In the genomic region with DNA sequence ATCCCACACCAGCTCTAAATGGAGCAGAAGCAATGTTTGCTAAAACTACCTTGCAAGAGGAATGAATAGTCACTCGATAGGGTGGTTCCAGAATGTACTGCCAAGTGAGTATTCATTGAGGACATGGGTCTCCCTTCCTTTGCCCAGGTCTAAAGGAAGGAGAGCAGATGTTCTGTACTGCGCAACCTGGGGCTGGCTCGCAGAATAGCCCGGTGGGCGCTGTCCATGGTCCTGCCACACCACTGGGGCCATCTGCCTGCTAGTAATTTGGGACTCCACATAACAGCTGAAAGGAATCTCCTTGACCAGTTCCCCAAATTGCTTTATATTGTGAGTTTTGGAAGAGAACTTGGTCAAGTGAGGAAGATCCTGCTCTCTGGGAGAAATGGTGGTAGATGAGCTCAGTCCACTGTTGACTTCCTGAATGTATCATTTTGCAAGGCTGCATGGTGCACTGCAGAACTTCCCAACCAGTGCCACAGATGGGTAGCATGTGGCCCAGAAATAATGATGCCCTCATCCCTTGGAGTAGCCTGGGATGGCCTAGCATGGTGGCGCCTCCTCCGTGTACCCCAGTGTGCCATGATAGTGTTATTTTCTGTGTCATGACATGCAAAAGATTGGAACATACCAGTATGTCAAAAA, we compare ENCODE assay signal across 2 cellular contexts.
TF ChIP-seq lines count a peak whose summit lies in the region.

No MANE protein-coding gene starts in this region.

TF ChIP-seq in WTC11, 78 proteins besides CTCF, POLR2A, EP300 and RAD21 (continues in another document):
- TF ChIP-seq NR1H2 (CRISPR knock-in tag; IDR thresholded peaks at IDR 0.05) = no peak
- TF ChIP-seq, protein P1, sequence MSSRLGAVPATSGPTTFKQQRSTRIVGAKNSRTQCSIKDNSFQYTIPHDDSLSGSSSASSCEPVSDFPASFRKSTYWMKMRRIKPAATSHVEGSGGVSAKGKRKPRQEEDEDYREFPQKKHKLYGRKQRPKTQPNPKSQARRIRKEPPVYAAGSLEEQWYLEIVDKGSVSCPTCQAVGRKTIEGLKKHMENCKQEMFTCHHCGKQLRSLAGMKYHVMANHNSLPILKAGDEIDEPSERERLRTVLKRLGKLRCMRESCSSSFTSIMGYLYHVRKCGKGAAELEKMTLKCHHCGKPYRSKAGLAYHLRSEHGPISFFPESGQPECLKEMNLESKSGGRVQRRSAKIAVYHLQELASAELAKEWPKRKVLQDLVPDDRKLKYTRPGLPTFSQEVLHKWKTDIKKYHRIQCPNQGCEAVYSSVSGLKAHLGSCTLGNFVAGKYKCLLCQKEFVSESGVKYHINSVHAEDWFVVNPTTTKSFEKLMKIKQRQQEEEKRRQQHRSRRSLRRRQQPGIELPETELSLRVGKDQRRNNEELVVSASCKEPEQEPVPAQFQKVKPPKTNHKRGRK (CRISPR knock-in tag; IDR thresholded peaks at IDR 0.05; ENCODE audit: borderline replicate concordance) = 0 out of 2 replicates have a peak, but pooled peaks have one; percentile 36
- peak; percentile 44; the same call in 1 of the 2 replicates for TF ChIP-seq FOXK1 (CRISPR knock-in tag; IDR thresholded peaks at IDR 0.05)
- TF ChIP-seq, protein P2, sequence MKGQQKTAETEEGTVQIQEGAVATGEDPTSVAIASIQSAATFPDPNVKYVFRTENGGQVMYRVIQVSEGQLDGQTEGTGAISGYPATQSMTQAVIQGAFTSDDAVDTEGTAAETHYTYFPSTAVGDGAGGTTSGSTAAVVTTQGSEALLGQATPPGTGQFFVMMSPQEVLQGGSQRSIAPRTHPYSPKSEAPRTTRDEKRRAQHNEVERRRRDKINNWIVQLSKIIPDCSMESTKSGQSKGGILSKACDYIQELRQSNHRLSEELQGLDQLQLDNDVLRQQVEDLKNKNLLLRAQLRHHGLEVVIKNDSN (CRISPR knock-in tag; IDR thresholded peaks at IDR 0.05) = peak; percentile 64; the same call in 1 of the 2 replicates
- TF ChIP-seq EMX1 (CRISPR knock-in tag; IDR thresholded peaks at IDR 0.05) = no peak
- TF ChIP-seq, protein P3, sequence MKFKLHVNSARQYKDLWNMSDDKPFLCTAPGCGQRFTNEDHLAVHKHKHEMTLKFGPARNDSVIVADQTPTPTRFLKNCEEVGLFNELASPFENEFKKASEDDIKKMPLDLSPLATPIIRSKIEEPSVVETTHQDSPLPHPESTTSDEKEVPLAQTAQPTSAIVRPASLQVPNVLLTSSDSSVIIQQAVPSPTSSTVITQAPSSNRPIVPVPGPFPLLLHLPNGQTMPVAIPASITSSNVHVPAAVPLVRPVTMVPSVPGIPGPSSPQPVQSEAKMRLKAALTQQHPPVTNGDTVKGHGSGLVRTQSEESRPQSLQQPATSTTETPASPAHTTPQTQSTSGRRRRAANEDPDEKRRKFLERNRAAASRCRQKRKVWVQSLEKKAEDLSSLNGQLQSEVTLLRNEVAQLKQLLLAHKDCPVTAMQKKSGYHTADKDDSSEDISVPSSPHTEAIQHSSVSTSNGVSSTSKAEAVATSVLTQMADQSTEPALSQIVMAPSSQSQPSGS (CRISPR knock-in tag; IDR thresholded peaks at IDR 0.05; ENCODE audit: borderline replicate concordance, low read depth) = no peak
- no peak for TF ChIP-seq SP1 (CRISPR knock-in tag; conservative IDR thresholded peaks at IDR 0.05)
- TF ChIP-seq ZNF396 (CRISPR knock-in tag; IDR thresholded peaks at IDR 0.05; ENCODE audit: borderline replicate concordance) = no peak
- no peak; the same call in 1 of the 2 replicates for TF ChIP-seq SMAD3 (CRISPR knock-in tag; IDR thresholded peaks at IDR 0.05; ENCODE audit: borderline replicate concordance)
- TF ChIP-seq, protein P4, sequence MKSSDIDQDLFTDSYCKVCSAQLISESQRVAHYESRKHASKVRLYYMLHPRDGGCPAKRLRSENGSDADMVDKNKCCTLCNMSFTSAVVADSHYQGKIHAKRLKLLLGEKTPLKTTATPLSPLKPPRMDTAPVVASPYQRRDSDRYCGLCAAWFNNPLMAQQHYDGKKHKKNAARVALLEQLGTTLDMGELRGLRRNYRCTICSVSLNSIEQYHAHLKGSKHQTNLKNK (CRISPR knock-in tag; IDR thresholded peaks at IDR 0.05) = no peak
- TF ChIP-seq JUN (CRISPR knock-in tag; IDR thresholded peaks at IDR 0.05) = peak; percentile 92
- TF ChIP-seq FOXJ3 (CRISPR knock-in tag; IDR thresholded peaks at IDR 0.05; ENCODE audit: borderline replicate concordance) = no peak
- no peak for TF ChIP-seq HMGA2 (CRISPR knock-in tag; IDR thresholded peaks at IDR 0.05)
- TF ChIP-seq, protein P5, sequence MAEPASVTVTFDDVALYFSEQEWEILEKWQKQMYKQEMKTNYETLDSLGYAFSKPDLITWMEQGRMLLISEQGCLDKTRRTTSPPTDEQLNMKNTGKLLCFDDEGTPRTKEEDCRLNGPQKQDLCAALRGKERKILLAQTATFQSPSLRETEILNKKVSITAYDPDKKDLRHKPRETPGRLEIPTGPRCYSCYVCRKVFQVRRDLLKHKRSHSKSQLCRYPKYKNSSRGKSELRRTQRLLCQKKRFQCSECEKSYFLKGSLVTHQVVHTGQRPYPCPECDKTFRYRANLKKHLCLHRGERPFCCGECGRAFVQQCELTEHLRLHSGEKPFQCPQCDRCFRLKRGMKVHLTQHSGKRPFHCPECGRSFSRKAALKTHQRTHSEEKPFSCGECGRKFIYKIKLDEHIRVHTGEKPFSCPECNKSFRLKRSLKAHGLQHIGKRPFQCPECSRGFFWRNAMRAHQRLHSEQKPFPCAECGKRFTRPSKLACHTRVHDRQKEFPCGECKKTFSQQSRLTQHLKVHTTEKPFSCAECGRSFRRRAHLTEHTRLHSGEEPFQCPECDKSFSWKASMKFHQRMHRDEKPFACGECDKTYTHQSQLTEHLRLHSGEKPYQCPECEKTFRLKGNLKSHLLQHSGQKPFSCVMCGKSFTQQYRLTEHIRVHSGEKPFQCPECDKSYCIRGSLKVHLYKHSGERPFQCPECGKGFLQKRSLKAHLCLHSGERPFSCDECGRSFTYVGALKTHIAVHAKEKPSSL (CRISPR knock-in tag; conservative IDR thresholded peaks at IDR 0.05) = no peak
- peak; percentile 72; the same call in 1 of the 2 replicates for TF ChIP-seq ZNF232 (CRISPR knock-in tag; IDR thresholded peaks at IDR 0.05)
- TF ChIP-seq, protein P6, sequence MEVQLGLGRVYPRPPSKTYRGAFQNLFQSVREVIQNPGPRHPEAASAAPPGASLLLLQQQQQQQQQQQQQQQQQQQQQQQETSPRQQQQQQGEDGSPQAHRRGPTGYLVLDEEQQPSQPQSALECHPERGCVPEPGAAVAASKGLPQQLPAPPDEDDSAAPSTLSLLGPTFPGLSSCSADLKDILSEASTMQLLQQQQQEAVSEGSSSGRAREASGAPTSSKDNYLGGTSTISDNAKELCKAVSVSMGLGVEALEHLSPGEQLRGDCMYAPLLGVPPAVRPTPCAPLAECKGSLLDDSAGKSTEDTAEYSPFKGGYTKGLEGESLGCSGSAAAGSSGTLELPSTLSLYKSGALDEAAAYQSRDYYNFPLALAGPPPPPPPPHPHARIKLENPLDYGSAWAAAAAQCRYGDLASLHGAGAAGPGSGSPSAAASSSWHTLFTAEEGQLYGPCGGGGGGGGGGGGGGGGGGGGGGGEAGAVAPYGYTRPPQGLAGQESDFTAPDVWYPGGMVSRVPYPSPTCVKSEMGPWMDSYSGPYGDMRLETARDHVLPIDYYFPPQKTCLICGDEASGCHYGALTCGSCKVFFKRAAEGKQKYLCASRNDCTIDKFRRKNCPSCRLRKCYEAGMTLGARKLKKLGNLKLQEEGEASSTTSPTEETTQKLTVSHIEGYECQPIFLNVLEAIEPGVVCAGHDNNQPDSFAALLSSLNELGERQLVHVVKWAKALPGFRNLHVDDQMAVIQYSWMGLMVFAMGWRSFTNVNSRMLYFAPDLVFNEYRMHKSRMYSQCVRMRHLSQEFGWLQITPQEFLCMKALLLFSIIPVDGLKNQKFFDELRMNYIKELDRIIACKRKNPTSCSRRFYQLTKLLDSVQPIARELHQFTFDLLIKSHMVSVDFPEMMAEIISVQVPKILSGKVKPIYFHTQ (CRISPR knock-in tag; IDR thresholded peaks at IDR 0.05) = no peak

TF ChIP-seq in H1, 55 proteins besides CTCF, POLR2A, EP300 and RAD21 (continues in another document):
- TF ChIP-seq POU5F1 (IDR thresholded peaks at IDR 0.05; ENCODE audit: low read depth, low read length) (no peak), RFX5 (IDR thresholded peaks at IDR 0.05; ENCODE audit: borderline replicate concordance, low read depth, low read length) (no peak), PHF8 (conservative IDR thresholded peaks at IDR 0.05; ENCODE audit: low read depth, low read length) (no peak), TAF1 (IDR thresholded peaks at IDR 0.05; ENCODE audit: low read depth, low read length) (no peak), SIX5 (IDR thresholded peaks at IDR 0.05; ENCODE audit: low read depth, low read length) (no peak), KDM1A (IDR thresholded peaks at IDR 0.05; ENCODE audit: borderline replicate concordance, low read length) (no peak), CBX5 (IDR thresholded peaks at IDR 0.05; ENCODE audit: low read depth, low read length) (no peak), YY1 (IDR thresholded peaks at IDR 0.05; ENCODE audit: low read depth, low read length) (peak; percentile 34; the same call in 1 of the 2 replicates), BRCA1 (IDR thresholded peaks at IDR 0.05; ENCODE audit: low read depth, low read length) (no peak), RXRA (IDR thresholded peaks at IDR 0.05; ENCODE audit: insufficient read depth, low read depth, low read length) (no peak), FOSL1 (IDR thresholded peaks at IDR 0.05; ENCODE audit: insufficient read depth, low read depth, low read length) (no peak), GTF2F1 (IDR thresholded peaks at IDR 0.05; ENCODE audit: borderline replicate concordance, low read depth, low read length) (no peak), SIRT6 (IDR thresholded peaks at IDR 0.05; ENCODE audit: low read length) (no peak), SP2 (IDR thresholded peaks at IDR 0.05; ENCODE audit: low read length) (no peak), TCF12 (IDR thresholded peaks at IDR 0.05; ENCODE audit: low read depth, low read length) (no peak), CREB1 (IDR thresholded peaks at IDR 0.05) (no peak), JUN (IDR thresholded peaks at IDR 0.05; ENCODE audit: low read depth, low read length) (no peak), CBX8 (IDR thresholded peaks at IDR 0.05; ENCODE audit: borderline replicate concordance, low read depth, low read length) (no peak), BACH1 (IDR thresholded peaks at IDR 0.05; ENCODE audit: low read length) (no peak), SAP30 (IDR thresholded peaks at IDR 0.05; ENCODE audit: insufficient read depth, insufficient replicate concordance, low read length) (no peak), CHD2 (IDR thresholded peaks at IDR 0.05; ENCODE audit: low read length) (no peak), CTBP2 (IDR thresholded peaks at IDR 0.05; ENCODE audit: borderline replicate concordance, insufficient read depth, insufficient read length, low read length) (no peak)
- TF ChIP-seq, protein P7, sequence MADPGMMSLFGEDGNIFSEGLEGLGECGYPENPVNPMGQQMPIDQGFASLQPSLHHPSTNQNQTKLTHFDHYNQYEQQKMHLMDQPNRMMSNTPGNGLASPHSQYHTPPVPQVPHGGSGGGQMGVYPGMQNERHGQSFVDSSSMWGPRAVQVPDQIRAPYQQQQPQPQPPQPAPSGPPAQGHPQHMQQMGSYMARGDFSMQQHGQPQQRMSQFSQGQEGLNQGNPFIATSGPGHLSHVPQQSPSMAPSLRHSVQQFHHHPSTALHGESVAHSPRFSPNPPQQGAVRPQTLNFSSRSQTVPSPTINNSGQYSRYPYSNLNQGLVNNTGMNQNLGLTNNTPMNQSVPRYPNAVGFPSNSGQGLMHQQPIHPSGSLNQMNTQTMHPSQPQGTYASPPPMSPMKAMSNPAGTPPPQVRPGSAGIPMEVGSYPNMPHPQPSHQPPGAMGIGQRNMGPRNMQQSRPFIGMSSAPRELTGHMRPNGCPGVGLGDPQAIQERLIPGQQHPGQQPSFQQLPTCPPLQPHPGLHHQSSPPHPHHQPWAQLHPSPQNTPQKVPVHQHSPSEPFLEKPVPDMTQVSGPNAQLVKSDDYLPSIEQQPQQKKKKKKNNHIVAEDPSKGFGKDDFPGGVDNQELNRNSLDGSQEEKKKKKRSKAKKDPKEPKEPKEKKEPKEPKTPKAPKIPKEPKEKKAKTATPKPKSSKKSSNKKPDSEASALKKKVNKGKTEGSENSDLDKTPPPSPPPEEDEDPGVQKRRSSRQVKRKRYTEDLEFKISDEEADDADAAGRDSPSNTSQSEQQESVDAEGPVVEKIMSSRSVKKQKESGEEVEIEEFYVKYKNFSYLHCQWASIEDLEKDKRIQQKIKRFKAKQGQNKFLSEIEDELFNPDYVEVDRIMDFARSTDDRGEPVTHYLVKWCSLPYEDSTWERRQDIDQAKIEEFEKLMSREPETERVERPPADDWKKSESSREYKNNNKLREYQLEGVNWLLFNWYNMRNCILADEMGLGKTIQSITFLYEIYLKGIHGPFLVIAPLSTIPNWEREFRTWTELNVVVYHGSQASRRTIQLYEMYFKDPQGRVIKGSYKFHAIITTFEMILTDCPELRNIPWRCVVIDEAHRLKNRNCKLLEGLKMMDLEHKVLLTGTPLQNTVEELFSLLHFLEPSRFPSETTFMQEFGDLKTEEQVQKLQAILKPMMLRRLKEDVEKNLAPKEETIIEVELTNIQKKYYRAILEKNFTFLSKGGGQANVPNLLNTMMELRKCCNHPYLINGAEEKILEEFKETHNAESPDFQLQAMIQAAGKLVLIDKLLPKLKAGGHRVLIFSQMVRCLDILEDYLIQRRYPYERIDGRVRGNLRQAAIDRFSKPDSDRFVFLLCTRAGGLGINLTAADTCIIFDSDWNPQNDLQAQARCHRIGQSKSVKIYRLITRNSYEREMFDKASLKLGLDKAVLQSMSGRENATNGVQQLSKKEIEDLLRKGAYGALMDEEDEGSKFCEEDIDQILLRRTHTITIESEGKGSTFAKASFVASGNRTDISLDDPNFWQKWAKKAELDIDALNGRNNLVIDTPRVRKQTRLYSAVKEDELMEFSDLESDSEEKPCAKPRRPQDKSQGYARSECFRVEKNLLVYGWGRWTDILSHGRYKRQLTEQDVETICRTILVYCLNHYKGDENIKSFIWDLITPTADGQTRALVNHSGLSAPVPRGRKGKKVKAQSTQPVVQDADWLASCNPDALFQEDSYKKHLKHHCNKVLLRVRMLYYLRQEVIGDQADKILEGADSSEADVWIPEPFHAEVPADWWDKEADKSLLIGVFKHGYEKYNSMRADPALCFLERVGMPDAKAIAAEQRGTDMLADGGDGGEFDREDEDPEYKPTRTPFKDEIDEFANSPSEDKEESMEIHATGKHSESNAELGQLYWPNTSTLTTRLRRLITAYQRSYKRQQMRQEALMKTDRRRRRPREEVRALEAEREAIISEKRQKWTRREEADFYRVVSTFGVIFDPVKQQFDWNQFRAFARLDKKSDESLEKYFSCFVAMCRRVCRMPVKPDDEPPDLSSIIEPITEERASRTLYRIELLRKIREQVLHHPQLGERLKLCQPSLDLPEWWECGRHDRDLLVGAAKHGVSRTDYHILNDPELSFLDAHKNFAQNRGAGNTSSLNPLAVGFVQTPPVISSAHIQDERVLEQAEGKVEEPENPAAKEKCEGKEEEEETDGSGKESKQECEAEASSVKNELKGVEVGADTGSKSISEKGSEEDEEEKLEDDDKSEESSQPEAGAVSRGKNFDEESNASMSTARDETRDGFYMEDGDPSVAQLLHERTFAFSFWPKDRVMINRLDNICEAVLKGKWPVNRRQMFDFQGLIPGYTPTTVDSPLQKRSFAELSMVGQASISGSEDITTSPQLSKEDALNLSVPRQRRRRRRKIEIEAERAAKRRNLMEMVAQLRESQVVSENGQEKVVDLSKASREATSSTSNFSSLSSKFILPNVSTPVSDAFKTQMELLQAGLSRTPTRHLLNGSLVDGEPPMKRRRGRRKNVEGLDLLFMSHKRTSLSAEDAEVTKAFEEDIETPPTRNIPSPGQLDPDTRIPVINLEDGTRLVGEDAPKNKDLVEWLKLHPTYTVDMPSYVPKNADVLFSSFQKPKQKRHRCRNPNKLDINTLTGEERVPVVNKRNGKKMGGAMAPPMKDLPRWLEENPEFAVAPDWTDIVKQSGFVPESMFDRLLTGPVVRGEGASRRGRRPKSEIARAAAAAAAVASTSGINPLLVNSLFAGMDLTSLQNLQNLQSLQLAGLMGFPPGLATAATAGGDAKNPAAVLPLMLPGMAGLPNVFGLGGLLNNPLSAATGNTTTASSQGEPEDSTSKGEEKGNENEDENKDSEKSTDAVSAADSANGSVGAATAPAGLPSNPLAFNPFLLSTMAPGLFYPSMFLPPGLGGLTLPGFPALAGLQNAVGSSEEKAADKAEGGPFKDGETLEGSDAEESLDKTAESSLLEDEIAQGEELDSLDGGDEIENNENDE (IDR thresholded peaks at IDR 0.05; ENCODE audit: insufficient replicate concordance, low read length) = no peak
